Comparison of ENCODE assay signal across 1 cellular context in the genomic region with DNA sequence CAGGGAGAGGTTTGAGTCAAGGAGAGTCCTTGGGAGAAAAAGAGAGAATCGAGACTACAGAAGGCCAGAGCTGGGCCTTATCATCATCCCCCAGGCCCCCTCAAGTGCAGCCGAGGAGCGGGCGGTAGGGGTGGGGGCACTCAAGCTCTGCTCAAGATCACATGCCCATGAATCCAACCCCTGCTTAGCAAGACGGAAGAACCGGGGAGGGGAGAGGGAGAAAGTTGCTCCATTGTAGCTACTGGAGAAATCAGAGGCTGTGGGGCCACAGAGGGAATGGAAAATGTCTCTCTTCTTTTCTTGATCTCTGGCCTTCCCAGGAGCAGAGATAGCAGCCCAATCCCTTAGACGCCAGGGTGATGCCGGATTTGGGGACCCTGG.
TF ChIP-seq lines count a peak whose summit lies in the region.

No MANE protein-coding gene starts in this region.

TF ChIP-seq in IMR-90, 13 proteins besides CTCF, POLR2A, EP300 and RAD21 (continued from another document):
- TF ChIP-seq BHLHE40 (IDR thresholded peaks at IDR 0.05; ENCODE audit: low read depth, low read length) (no peak), NFE2L2 (IDR thresholded peaks at IDR 0.05; ENCODE audit: low read depth, low read length) (no peak), CEBPB (IDR thresholded peaks at IDR 0.05; ENCODE audit: low read depth, low read length) (no peak), RCOR1 (IDR thresholded peaks at IDR 0.05; ENCODE audit: insufficient replicate concordance, low read length) (no peak), SMC3 (IDR thresholded peaks at IDR 0.05; ENCODE audit: low read depth, low read length) (no peak), MXI1 (IDR thresholded peaks at IDR 0.05; ENCODE audit: borderline replicate concordance, low read depth, low read length) (no peak)
- TF ChIP-seq, protein P1, sequence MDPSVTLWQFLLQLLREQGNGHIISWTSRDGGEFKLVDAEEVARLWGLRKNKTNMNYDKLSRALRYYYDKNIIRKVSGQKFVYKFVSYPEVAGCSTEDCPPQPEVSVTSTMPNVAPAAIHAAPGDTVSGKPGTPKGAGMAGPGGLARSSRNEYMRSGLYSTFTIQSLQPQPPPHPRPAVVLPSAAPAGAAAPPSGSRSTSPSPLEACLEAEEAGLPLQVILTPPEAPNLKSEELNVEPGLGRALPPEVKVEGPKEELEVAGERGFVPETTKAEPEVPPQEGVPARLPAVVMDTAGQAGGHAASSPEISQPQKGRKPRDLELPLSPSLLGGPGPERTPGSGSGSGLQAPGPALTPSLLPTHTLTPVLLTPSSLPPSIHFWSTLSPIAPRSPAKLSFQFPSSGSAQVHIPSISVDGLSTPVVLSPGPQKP (IDR thresholded peaks at IDR 0.05; ENCODE audit: borderline replicate concordance, low read depth, low read length): no peak
- TF ChIP-seq, protein P2, sequence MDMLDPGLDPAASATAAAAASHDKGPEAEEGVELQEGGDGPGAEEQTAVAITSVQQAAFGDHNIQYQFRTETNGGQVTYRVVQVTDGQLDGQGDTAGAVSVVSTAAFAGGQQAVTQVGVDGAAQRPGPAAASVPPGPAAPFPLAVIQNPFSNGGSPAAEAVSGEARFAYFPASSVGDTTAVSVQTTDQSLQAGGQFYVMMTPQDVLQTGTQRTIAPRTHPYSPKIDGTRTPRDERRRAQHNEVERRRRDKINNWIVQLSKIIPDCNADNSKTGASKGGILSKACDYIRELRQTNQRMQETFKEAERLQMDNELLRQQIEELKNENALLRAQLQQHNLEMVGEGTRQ (IDR thresholded peaks at IDR 0.05; ENCODE audit: low read depth, low read length): no peak
